8 cellular contexts compared by ENCODE assay signal in genomic region chr17:17835415-17836249, GRCh38. TPM values are rescaled to one million over a fixed set of nuclear protein-coding genes. Genes with fewer than 3 reads are reported as not detected.
DNase-seq lines count a peak whose midpoint lies in the region; ATAC-seq and TF ChIP-seq lines count a peak whose summit lies in the region.

No MANE protein-coding gene starts in this region.

- dilution Hi-C loops in mammary epithelial cell (cut with HindIII; ENCODE audit: low sequenced_read_pairs) = no loop called here

- peaks cover 63% of the 10 kb centered on the region for H3K79me2 ChIP-seq in mammary epithelial cell (ENCODE audit: insufficient read depth, low read length)

- TF ChIP-seq POLR2A in vagina (IDR thresholded peaks at IDR 0.05) = no peak

- H3K36me3 ChIP-seq in mammary epithelial cell (ENCODE audit: insufficient read depth, low read length) = peaks cover 7% of the 10 kb centered on the region
- H3K36me3 ChIP-seq in mesodermal cell (ENCODE audit: control insufficient read depth, insufficient read depth, low read length) = peaks cover 29% of the 10 kb centered on the region
- no peaks in the 10 kb centered on the region for H3K36me3 ChIP-seq in vagina

- peak overlapping the region; percentile 85 for H3K4me2 ChIP-seq in mammary epithelial cell (ENCODE audit: insufficient read depth, low read depth, low read length)

- no peak for DNase-seq in stimulated activated naive CD8-positive, alpha-beta T cell treated with anti-CD3 and anti-CD28 coated beads, Interleukin-15, Interleukin-2, amounts not matched to agents 100 U/mL and 50 U/mL, for 24 hours
- DNase-seq in mammary epithelial cell (no peak), vagina (ENCODE audit: extremely low spot score in 2 of 2) (peak in 1 of 2 donors; percentile 96), left colon (no peak), NCI-H2171 treated with DMSO at 0.1 percent for 48 hours (lab: John Stamatoyannopoulos, UW) (no peak)
- no peak for DNase-seq in stimulated activated CD4-positive, alpha-beta T cell treated with anti-CD3 and anti-CD28 coated beads, Interleukin-4, amount 100 ng/mL, for 4 hours

- peaks cover 29% of the 10 kb centered on the region for H3K36me3 Mint-ChIP-seq in stimulated activated naive CD8-positive, alpha-beta T cell treated with anti-CD3 and anti-CD28 coated beads, Interleukin-15, Interleukin-2, amounts not matched to agents 100 ng/mL and 50 ng/mL, for 24 hours (ENCODE audit: low read depth)

- no peak for TF ChIP-seq CTCF in mammary epithelial cell (conservative IDR thresholded peaks at IDR 0.05 in 1 of 2, IDR thresholded peaks at IDR 0.05 in 1 of 2; ENCODE audit: extremely low read depth in 1 of 2, insufficient read depth in 1 of 2, low read depth in 1 of 2, low read length in 2 of 2)
- TF ChIP-seq CTCF in vagina (IDR thresholded peaks at IDR 0.05) = no peak

- peak overlapping the region; percentile 90 for H3K4me3 Mint-ChIP-seq in stimulated activated naive CD8-positive, alpha-beta T cell treated with anti-CD3 and anti-CD28 coated beads, Interleukin-15, Interleukin-2, amounts not matched to agents 100 ng/mL and 50 ng/mL, for 24 hours

- CTCF ChIA-PET in mammary epithelial cell (lab: Charles Lee; ENCODE audit: low non-redundant PET) = no interaction called here

- H3K27ac ChIP-seq in mammary epithelial cell (ENCODE audit: insufficient read depth, low read depth, low read length) = peak overlapping the region; percentile 98
- peak overlapping the region; percentile 2 for H3K27ac ChIP-seq in mesodermal cell (ENCODE audit: low read depth, low read length, severe bottlenecking)
- peak overlapping the region; percentile 97 for H3K27ac ChIP-seq in vagina

- H3K4me3 ChIP-seq in mammary epithelial cell (replicated peaks in 1 of 3; ENCODE audit: insufficient read depth in 1 of 3, low read depth in 2 of 3, low read length in 3 of 3) = peak overlapping the region; percentile 54 to 90 (median 87)
- H3K4me3 ChIP-seq in mesodermal cell (ENCODE audit: extremely low read depth, insufficient read depth, low read length, poor library complexity, severe bottlenecking) = peak overlapping the region; percentile 76
- peak overlapping the region; percentile 77 to 80 for H3K4me3 ChIP-seq in vagina

- in situ Hi-C loops in mammary epithelial cell (cut with MboI; ENCODE audit: low sequenced_read_pairs in 2 of 2) = no loop called here

- H2AFZ ChIP-seq in mammary epithelial cell (ENCODE audit: low read depth, low read length) = peak overlapping the region; percentile 34

- no peaks in the 10 kb centered on the region for H3K27me3 Mint-ChIP-seq in stimulated activated naive CD8-positive, alpha-beta T cell treated with anti-CD3 and anti-CD28 coated beads, Interleukin-15, Interleukin-2, amounts not matched to agents 100 ng/mL and 50 ng/mL, for 24 hours

- peak overlapping the region; percentile 90 for H3K27ac Mint-ChIP-seq in stimulated activated naive CD8-positive, alpha-beta T cell treated with anti-CD3 and anti-CD28 coated beads, Interleukin-15, Interleukin-2, amounts not matched to agents 100 ng/mL and 50 ng/mL, for 24 hours

- H3K4me1 Mint-ChIP-seq in stimulated activated naive CD8-positive, alpha-beta T cell treated with anti-CD3 and anti-CD28 coated beads, Interleukin-15, Interleukin-2, amounts not matched to agents 100 ng/mL and 50 ng/mL, for 24 hours (ENCODE audit: low read depth) = peaks cover 74% of the 10 kb centered on the region

- peak overlapping the region; percentile 82 for H3K9ac ChIP-seq in mammary epithelial cell (ENCODE audit: insufficient read depth, low read length)

- WGBS in mammary epithelial cell (ENCODE audit: low coverage, missing lambda C conversion rate) = 17% methylated on average over 21 of the region's 25 CpGs
- 19 to 37% methylated on average over 19 to 25 of the region's 25 CpGs for WGBS in mesodermal cell (ENCODE audit: insufficient coverage in 2 of 2), 2 experiments

- no peaks in the 10 kb centered on the region for H3K9me3 ChIP-seq in mammary epithelial cell (replicated peaks; ENCODE audit: insufficient read depth, low read length)
- H3K9me3 ChIP-seq in mesodermal cell (ENCODE audit: control insufficient read depth, low read length) = no peaks in the 10 kb centered on the region
- H3K9me3 ChIP-seq in vagina = no peaks in the 10 kb centered on the region

- no peak for ATAC-seq in stimulated activated naive CD8-positive, alpha-beta T cell treated with anti-CD3 and anti-CD28 coated beads, Interleukin-15, Interleukin-2, amounts not matched to agents 100 U/mL and 50 U/mL, for 24 hours
- no peak for ATAC-seq in left colon

- no peaks in the 10 kb centered on the region for H3K9me3 Mint-ChIP-seq in stimulated activated naive CD8-positive, alpha-beta T cell treated with anti-CD3 and anti-CD28 coated beads, Interleukin-15, Interleukin-2, amounts not matched to agents 100 ng/mL and 50 ng/mL, for 24 hours

- no TSS peak for BruUV-seq in mammary epithelial cell (replicated peaks; lab: Mats Ljungman, UMichigan)

- H4K20me1 ChIP-seq in mammary epithelial cell (ENCODE audit: insufficient read depth, low read length) = peaks cover 3% of the 10 kb centered on the region

- intact Hi-C loops in mammary epithelial cell (cut with micrococcal nuclease) (loop anchor here (1.0 to 5.0 kb wide), 2 partner anchors 11 to 143 kb away; no protein-coding TSS in a partner anchor), vagina (cut with DNase I) (no loop called here), left colon (cut with DNase I, micrococcal nuclease) (no loop called here)

- H3K27me3 ChIP-seq in mammary epithelial cell (ENCODE audit: insufficient read depth, low read length) (no peaks in the 10 kb centered on the region), vagina (no peaks in the 10 kb centered on the region)

- H3K4me1 ChIP-seq in mammary epithelial cell (ENCODE audit: insufficient read depth, low read length) (peaks cover 49% of the 10 kb centered on the region), mesodermal cell (ENCODE audit: control insufficient read depth, insufficient read depth, low read length, poor library complexity, severe bottlenecking) (peaks cover 31% of the 10 kb centered on the region), vagina (peaks cover 82% of the 10 kb centered on the region)

RNA-seq across cellular contexts. Expression of gene SREBF1, which starts 1.2 kb away (rescaled TPM):
- total RNA-seq in mammary epithelial cell (100 to 1,000 TPM; 109 to 173 TPM), vagina (84.0 TPM), left colon (100 to 1,000 TPM; 125 to 161 TPM)
- 71.5 TPM for polyA plus RNA-seq in mammary epithelial cell
- polyA minus RNA-seq in mammary epithelial cell = 152 TPM
- 51.2 TPM for polyA plus RNA-seq in mesodermal cell (2013, experiment 1 of 2)
- polyA plus RNA-seq in mesodermal cell (2013, experiment 2 of 2) = 44.7 TPM

Comparison
In these comparisons a context has a peak if more than half of its experiments do, and no peak if none do; other contexts are left out.
1. H3K27ac ChIP-seq: peak in every context shown above with its lines; median percentile 98 in mammary epithelial cell; 97 in vagina; 2 in mesodermal cell.